ENCODE assay signal across 19 cellular contexts in genomic region chr11:119912214-119912613, GRCh38.
DNase-seq lines count a peak whose midpoint lies in the region; ATAC-seq and TF ChIP-seq lines count a peak whose summit lies in the region.
"Had no signal": no experiment of that assay in that cellular context is flagged by ENCODE, and none has a peak within 500 bp of the region (broad histone marks: within the 10 kb centered on the region; RNA-seq: fewer than 3 reads in every experiment).

No MANE protein-coding gene starts in this region.

- H3K9ac ChIP-seq in neural progenitor cell = no peak overlapping the region
- H3K9ac ChIP-seq: SK-N-SH had no signal

- peak overlapping the region; percentile 55 for H3K27ac Mint-ChIP-seq in neural progenitor cell
- H3K27ac Mint-ChIP-seq: activated naive CD4-positive, alpha-beta T cell treated with anti-CD3 and anti-CD28 coated beads, Interleukin-2, amount 50 U/mL, for 24 hours; effector memory CD8-positive, alpha-beta T cell; HFFc6 had no signal

- no peak for ATAC-seq in GM21619 (IDR thresholded peaks at IDR 0.05; ENCODE audit: unreplicated experiment)
- ATAC-seq in left lobe of liver = no peak
- ATAC-seq: activated CD4-positive, CD25-positive, alpha-beta regulatory T cell treated with anti-CD3 and anti-CD28 coated beads, Interleukin-2, amount 50 U/mL, for 24 hours; effector memory CD8-positive, alpha-beta T cell; left lung had no signal

- DNase-seq in DMS53 (lab: John Stamatoyannopoulos, UW) (peak; percentile 89), NCI-H2029 (lab: John Stamatoyannopoulos, UW) (peak; percentile 89), NCI-H524 treated with DMSO at 0.1 percent for 48 hours (lab: John Stamatoyannopoulos, UW) (peak; percentile 16), neural progenitor cell (ENCODE audit: low spot score) (no peak), left lobe of liver (ENCODE audit: low spot score) (no peak), UCSD-AML1 (lab: John Stamatoyannopoulos, UW; ENCODE audit: unreplicated experiment) (no peak)
- DNase-seq: activated CD8-positive, alpha-beta memory T cell treated with anti-CD3 and anti-CD28 coated beads for 24 hours; activated T-cell treated with anti-CD3 and anti-CD28 coated beads, Interleukin-2, amount 50 U/mL, for 48 hours; CD8-positive, alpha-beta memory T cell; cerebellar nuclear complex; effector memory CD8-positive, alpha-beta T cell; HFFc6; left lung; SK-N-SH had no signal

- peaks cover 3% of the 10 kb centered on the region for H3K9me3 Mint-ChIP-seq in neural progenitor cell
- H3K9me3 Mint-ChIP-seq: activated naive CD4-positive, alpha-beta T cell treated with anti-CD3 and anti-CD28 coated beads, Interleukin-2, amount 50 U/mL, for 24 hours; CD8-positive, alpha-beta memory T cell; HFFc6 had no signal

- no peak overlapping the region for H3K4me3 ChIP-seq in neural progenitor cell
- H3K4me3 ChIP-seq: ascending aorta, left lung, suprapubic skin had no signal

- no peaks in the 10 kb centered on the region for H3K36me3 ChIP-seq in neural progenitor cell
- H3K36me3 ChIP-seq: ascending aorta, left lung, suprapubic skin had no signal

- peaks cover 13% of the 10 kb centered on the region for H3K4me1 ChIP-seq in neural progenitor cell
- H3K4me1 ChIP-seq: ascending aorta, left lung had no signal

- no peaks in the 10 kb centered on the region for H3K9me3 ChIP-seq in neural progenitor cell (ENCODE audit: low read depth)
- H3K9me3 ChIP-seq: ascending aorta, left lung, SK-N-SH, suprapubic skin had no signal

- H3K79me2 ChIP-seq in neural progenitor cell (ENCODE audit: low read depth) = no peaks in the 10 kb centered on the region

- no peak overlapping the region for H3K27ac ChIP-seq in neural progenitor cell
- H3K27ac ChIP-seq: ascending aorta, left lung, suprapubic skin had no signal

- H2AFZ ChIP-seq in neural progenitor cell (replicated peaks) = no peak overlapping the region

- H3K4me1 Mint-ChIP-seq in neural progenitor cell = peaks cover 23% of the 10 kb centered on the region
- H3K4me1 Mint-ChIP-seq: activated naive CD4-positive, alpha-beta T cell treated with anti-CD3 and anti-CD28 coated beads, Interleukin-2, amount 50 U/mL, for 24 hours; CD8-positive, alpha-beta memory T cell had no signal

- no peaks in the 10 kb centered on the region for H3K27me3 ChIP-seq in neural progenitor cell
- H3K27me3 ChIP-seq: ascending aorta had no signal

- peaks cover 5% of the 10 kb centered on the region for H3K27me3 Mint-ChIP-seq in neural progenitor cell (ENCODE audit: insufficient read depth, low read depth)

- no peak for TF ChIP-seq CTCF in neural progenitor cell (IDR thresholded peaks at IDR 0.05)

- H3K4me3 Mint-ChIP-seq in neural progenitor cell = no peak overlapping the region
- H3K4me3 Mint-ChIP-seq: activated naive CD4-positive, alpha-beta T cell treated with anti-CD3 and anti-CD28 coated beads, Interleukin-2, amount 50 U/mL, for 24 hours; CD8-positive, alpha-beta memory T cell; effector memory CD8-positive, alpha-beta T cell; HFFc6 had no signal

- no peaks in the 10 kb centered on the region for H4K20me1 ChIP-seq in neural progenitor cell (ENCODE audit: low read depth)

- no peaks in the 10 kb centered on the region for H3K36me3 Mint-ChIP-seq in neural progenitor cell
- H3K36me3 Mint-ChIP-seq: activated naive CD4-positive, alpha-beta T cell treated with anti-CD3 and anti-CD28 coated beads, Interleukin-2, amount 50 U/mL, for 24 hours; CD8-positive, alpha-beta memory T cell had no signal

- H3F3A ChIP-seq in neural progenitor cell (ENCODE audit: low read depth) = no peaks in the 10 kb centered on the region

- H3K4me2 ChIP-seq in neural progenitor cell = no peak overlapping the region
- H3K4me2 ChIP-seq: SK-N-SH had no signal

Comparison
In these comparisons a context has a peak if more than half of its experiments do, and no peak if none do; other contexts are left out.
1. DNase-seq: peak in DMS53 (single experiment), NCI-H2029 (single experiment) and NCI-H524 treated with DMSO at 0.1 percent for 48 hours (single experiment); none in neural progenitor cell (single experiment), left lobe of liver (single experiment) and UCSD-AML1 (single experiment).